Comparison of ENCODE assay signal across 10 cellular contexts in genomic region chr9:112858625-112859147, GRCh38. TPM values are rescaled to one million over a fixed set of nuclear protein-coding genes. Genes with fewer than 3 reads are reported as not detected.
DNase-seq lines count a peak whose midpoint lies in the region; ATAC-seq lines count a peak whose summit lies in the region.
"Had no signal": no experiment of that assay in that cellular context is flagged by ENCODE, and none has a peak within 500 bp of the region (broad histone marks: within the 10 kb centered on the region; RNA-seq: fewer than 3 reads in every experiment).

No MANE protein-coding gene starts in this region.

- H3K4me3 Mint-ChIP-seq in activated CD4-positive, alpha-beta T cell treated with anti-CD3 and anti-CD28 coated beads, Interleukin-2, amount 10 ng/mL, durations not matched to agents 24 days and 14 days, result no peak overlapping the region
- H3K4me3 Mint-ChIP-seq in activated T-helper 2 cell treated with anti-CD3 and anti-CD28 coated beads, Interferon-gamma antibody, Interleukin-2, Interleukin-4, amounts not matched to agents 10 μg/mL and 5 μg/mL and 100 μg/mL, durations not matched to agents 14 hours and 24 hours and 36 hours (ENCODE audit: low read depth), result no peak overlapping the region

- H3K36me3 Mint-ChIP-seq in activated CD4-positive, alpha-beta T cell treated with anti-CD3 and anti-CD28 coated beads, Interleukin-2, amount 10 ng/mL, durations not matched to agents 24 days and 14 days (ENCODE audit: low read depth), result no peaks in the 10 kb centered on the region
- no peaks in the 10 kb centered on the region for H3K36me3 Mint-ChIP-seq in activated T-helper 2 cell treated with anti-CD3 and anti-CD28 coated beads, Interferon-gamma antibody, Interleukin-2, Interleukin-4, amounts not matched to agents 10 μg/mL and 5 μg/mL and 100 μg/mL, durations not matched to agents 14 hours and 24 hours and 36 hours (ENCODE audit: low read depth)

- peaks cover 9% of the 10 kb centered on the region for H3K4me1 Mint-ChIP-seq in activated CD4-positive, alpha-beta T cell treated with anti-CD3 and anti-CD28 coated beads, Interleukin-2, amount 10 ng/mL, durations not matched to agents 24 days and 14 days
- H3K4me1 Mint-ChIP-seq in activated T-helper 2 cell treated with anti-CD3 and anti-CD28 coated beads, Interferon-gamma antibody, Interleukin-2, Interleukin-4, amounts not matched to agents 10 μg/mL and 5 μg/mL and 100 μg/mL, durations not matched to agents 14 hours and 24 hours and 36 hours (ENCODE audit: low read depth), result peaks cover 2% of the 10 kb centered on the region

- intact Hi-C loops in activated CD4-positive, alpha-beta T cell treated with anti-CD3 and anti-CD28 coated beads, Interleukin-2, amount 10 ng/mL, durations not matched to agents 24 days and 14 days (cut with micrococcal nuclease), result no loop called here
- intact Hi-C loops in activated T-helper 2 cell treated with anti-CD3 and anti-CD28 coated beads, Interferon-gamma antibody, Interleukin-2, Interleukin-4, amounts not matched to agents 10 μg/mL and 5 μg/mL and 100 μg/mL, durations not matched to agents 14 hours and 24 hours and 36 hours (cut with micrococcal nuclease), result no loop called here

- H3K9me3 Mint-ChIP-seq in activated CD4-positive, alpha-beta T cell treated with anti-CD3 and anti-CD28 coated beads, Interleukin-2, amount 10 ng/mL, durations not matched to agents 24 days and 14 days, result no peaks in the 10 kb centered on the region
- no peaks in the 10 kb centered on the region for H3K9me3 Mint-ChIP-seq in activated T-helper 2 cell treated with anti-CD3 and anti-CD28 coated beads, Interferon-gamma antibody, Interleukin-2, Interleukin-4, amounts not matched to agents 10 μg/mL and 5 μg/mL and 100 μg/mL, durations not matched to agents 14 hours and 24 hours and 36 hours

- DNase-seq in ELR (ENCODE audit: low read depth) (peak; percentile 35), fibroblast of peridontal ligament (ENCODE audit: extremely low read depth) (peak; percentile 32), NCI-H2196 (lab: John Stamatoyannopoulos, UW; ENCODE audit: unreplicated experiment) (no peak), putamen (ENCODE audit: low spot score) (no peak)
- DNase-seq in activated CD4-positive, alpha-beta T cell treated with anti-CD3 and anti-CD28 coated beads, Interleukin-2, amount 10 ng/mL, durations not matched to agents 24 days and 14 days, result no peak
- no peak for DNase-seq in activated T-helper 2 cell treated with anti-CD3 and anti-CD28 coated beads, Interferon-gamma antibody, Interleukin-2, Interleukin-4, amounts not matched to agents 10 μg/mL and 5 μg/mL and 100 μg/mL, durations not matched to agents 14 hours and 24 hours and 36 hours (ENCODE audit: low spot score)
- DNase-seq: NCI-H748 treated with DMSO at 0.1 percent for 48 hours had no signal

- H3K27me3 Mint-ChIP-seq in activated CD4-positive, alpha-beta T cell treated with anti-CD3 and anti-CD28 coated beads, Interleukin-2, amount 10 ng/mL, durations not matched to agents 24 days and 14 days, result no peaks in the 10 kb centered on the region
- H3K27me3 Mint-ChIP-seq in activated T-helper 2 cell treated with anti-CD3 and anti-CD28 coated beads, Interferon-gamma antibody, Interleukin-2, Interleukin-4, amounts not matched to agents 10 μg/mL and 5 μg/mL and 100 μg/mL, durations not matched to agents 14 hours and 24 hours and 36 hours (ENCODE audit: low read depth), result no peaks in the 10 kb centered on the region

- ATAC-seq in GM21423 (IDR thresholded peaks at IDR 0.05; ENCODE audit: unreplicated experiment) (peak; percentile 48), HG03520 (IDR thresholded peaks at IDR 0.05; ENCODE audit: unreplicated experiment) (peak; percentile 73)

- no peak overlapping the region for H3K27ac Mint-ChIP-seq in activated CD4-positive, alpha-beta T cell treated with anti-CD3 and anti-CD28 coated beads, Interleukin-2, amount 10 ng/mL, durations not matched to agents 24 days and 14 days
- no peak overlapping the region for H3K27ac Mint-ChIP-seq in activated T-helper 2 cell treated with anti-CD3 and anti-CD28 coated beads, Interferon-gamma antibody, Interleukin-2, Interleukin-4, amounts not matched to agents 10 μg/mL and 5 μg/mL and 100 μg/mL, durations not matched to agents 14 hours and 24 hours and 36 hours

RNA-seq across cellular contexts. Expression of gene SLC46A2, which starts 32.0 kb away (rescaled TPM):
- not detected in 2 replicates for total RNA-seq in activated CD4-positive, alpha-beta T cell treated with anti-CD3 and anti-CD28 coated beads, Interleukin-2, amount 10 ng/mL, durations not matched to agents 24 days and 14 days
- not detected in 2 replicates for total RNA-seq in activated T-helper 2 cell treated with anti-CD3 and anti-CD28 coated beads, Interferon-gamma antibody, Interleukin-2, Interleukin-4, amounts not matched to agents 10 μg/mL and 5 μg/mL and 100 μg/mL, durations not matched to agents 14 hours and 24 hours and 36 hours
- total RNA-seq: Daoy had no signal

Comparison
In these comparisons a context has a peak if more than half of its experiments do, and no peak if none do; other contexts are left out.
1. DNase-seq: peak in ELR (single experiment) and fibroblast of peridontal ligament (single experiment); none in NCI-H2196 (single experiment), activated CD4-positive, alpha-beta T cell treated with anti-CD3 and anti-CD28 coated beads, Interleukin-2, amount 10 ng/mL, durations not matched to agents 24 days and 14 days (single experiment), activated T-helper 2 cell treated with anti-CD3 and anti-CD28 coated beads, Interferon-gamma antibody, Interleukin-2, Interleukin-4, amounts not matched to agents 10 μg/mL and 5 μg/mL and 100 μg/mL, durations not matched to agents 14 hours and 24 hours and 36 hours (single experiment) and putamen (single experiment).